ENCODE assay signal across 8 cellular contexts in genomic region chr3:138941259-138941885, GRCh38. TPM values are rescaled to one million over a fixed set of nuclear protein-coding genes. Genes with fewer than 3 reads are reported as not detected.
DNase-seq lines count a peak whose midpoint lies in the region; ATAC-seq and TF ChIP-seq lines count a peak whose summit lies in the region.

No MANE protein-coding gene starts in this region.

- DNase-seq in RPMI8226 (peak; percentile 48), foreskin keratinocyte (no peak), hippocampal formation (lab: John Stamatoyannopoulos, UW) (no peak), NCI-H1105 treated with DMSO at 0.1 percent for 48 hours (lab: John Stamatoyannopoulos, UW) (no peak)

- no peak overlapping the region for H3K4me3 ChIP-seq in GM12875 (ENCODE audit: low read depth, low read length)

- no peaks in the 10 kb centered on the region for H3K4me1 ChIP-seq in foreskin keratinocyte

- peaks cover 99% of the 10 kb centered on the region for H3K27me3 ChIP-seq in foreskin keratinocyte

- TF ChIP-seq CTCF in C4-2B (conservative IDR thresholded peaks at IDR 0.05) = peak; percentile 89
- TF ChIP-seq CTCF in GM12875 (IDR thresholded peaks at IDR 0.05; ENCODE audit: borderline replicate concordance, insufficient read depth, low read depth, low read length) = peak; percentile 75
- peak; percentile 69 for TF ChIP-seq CTCF in foreskin keratinocyte (conservative IDR thresholded peaks at IDR 0.05)

- no peak overlapping the region for H3K27ac ChIP-seq in C4-2B
- no peak overlapping the region for H3K27ac ChIP-seq in foreskin keratinocyte

- ATAC-seq in foreskin keratinocyte = peak; percentile 40
- no peak for ATAC-seq in GM18861 (IDR thresholded peaks at IDR 0.05; ENCODE audit: unreplicated experiment)
- no peak for ATAC-seq in HG03442 (IDR thresholded peaks at IDR 0.05; ENCODE audit: unreplicated experiment)

RNA-seq across cellular contexts. Expression of gene FOXL2, which starts 5.6 kb away (rescaled TPM):
- total RNA-seq in foreskin keratinocyte = 0.42 and 0.88 TPM in 2 replicates
- polyA plus RNA-seq in foreskin keratinocyte = 0.60 and 0.78 TPM in 2 replicates

RNA-seq across cellular contexts. Expression of gene FOXL2NB, which starts 5.6 kb away (rescaled TPM):
- 0.25 and 0.92 TPM in 2 replicates for total RNA-seq in foreskin keratinocyte
- 0.04 and 0.12 TPM in 2 replicates for polyA plus RNA-seq in foreskin keratinocyte
